8 cellular contexts compared by ENCODE assay signal in the genomic region with DNA sequence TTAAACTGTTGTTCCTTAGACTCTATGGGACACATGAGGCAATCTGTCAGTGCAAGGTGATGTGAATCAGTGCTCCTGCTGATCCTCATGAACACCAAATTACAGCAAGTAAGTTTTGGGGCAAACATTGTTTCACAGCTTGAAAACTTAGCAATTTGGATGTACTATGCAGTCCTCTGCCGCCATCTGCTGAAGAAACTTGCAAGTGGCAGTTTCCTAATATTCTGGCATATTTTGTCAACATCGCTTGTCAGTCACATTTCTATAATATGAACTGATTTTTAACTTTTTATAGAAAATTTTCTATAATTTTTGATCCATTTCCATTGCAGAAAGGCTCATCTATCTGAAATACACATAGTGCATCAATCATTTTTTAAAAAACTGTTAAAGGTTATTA. TPM values are rescaled to one million over a fixed set of nuclear protein-coding genes. Genes with fewer than 3 reads are reported as not detected.
DNase-seq lines count a peak whose midpoint lies in the region; ATAC-seq and TF ChIP-seq lines count a peak whose summit lies in the region.

No MANE protein-coding gene starts in this region.

- no peak for ATAC-seq in upper lobe of right lung
- no peak for ATAC-seq in HG03135 (IDR thresholded peaks at IDR 0.05; ENCODE audit: unreplicated experiment)

- no peaks in the 10 kb centered on the region for H3K27me3 ChIP-seq in upper lobe of right lung

- H3K9me3 ChIP-seq in upper lobe of right lung: no peaks in the 10 kb centered on the region

- H3K27me3 Mint-ChIP-seq in activated CD4-positive, alpha-beta memory T cell treated with anti-CD3 and anti-CD28 coated beads for 36 hours: no peaks in the 10 kb centered on the region
- H3K27me3 Mint-ChIP-seq in immature natural killer cell (ENCODE audit: low read depth in 3 of 3): peaks cover 0 to 3% (median 0%) of the 10 kb centered on the region in 3 donors

- H3K36me3 ChIP-seq in upper lobe of right lung: peaks cover 92% of the 10 kb centered on the region

- peaks cover 2% of the 10 kb centered on the region for H3K4me1 Mint-ChIP-seq in activated CD4-positive, alpha-beta memory T cell treated with anti-CD3 and anti-CD28 coated beads for 36 hours (ENCODE audit: low read depth)
- no peaks in the 10 kb centered on the region for H3K4me1 Mint-ChIP-seq in immature natural killer cell

- H3K4me3 ChIP-seq in upper lobe of right lung: no peak overlapping the region

- no peaks in the 10 kb centered on the region for H3K4me1 ChIP-seq in upper lobe of right lung

- H3K27ac ChIP-seq in upper lobe of right lung: no peak overlapping the region

- TF ChIP-seq CTCF in upper lobe of right lung (IDR thresholded peaks at IDR 0.05): peak; percentile 48

- peaks cover 37% of the 10 kb centered on the region for H3K36me3 Mint-ChIP-seq in activated CD4-positive, alpha-beta memory T cell treated with anti-CD3 and anti-CD28 coated beads for 36 hours
- H3K36me3 Mint-ChIP-seq in immature natural killer cell: peaks cover 45 to 72% (median 51%) of the 10 kb centered on the region in 3 donors

- no peak overlapping the region for H3K27ac Mint-ChIP-seq in activated CD4-positive, alpha-beta memory T cell treated with anti-CD3 and anti-CD28 coated beads for 36 hours
- no peak overlapping the region for H3K27ac Mint-ChIP-seq in immature natural killer cell

- POLR2A ChIA-PET in activated CD4-positive, alpha-beta memory T cell treated with anti-CD3 and anti-CD28 coated beads for 36 hours (lab: Charles Lee): no interaction called here

- CTCF ChIA-PET in activated CD4-positive, alpha-beta memory T cell treated with anti-CD3 and anti-CD28 coated beads for 36 hours (lab: Charles Lee): interaction anchor here (0.5 to 1.6 kb wide), 5 partner anchors 11 to 415 kb away, joined by 3 to 4 read pairs (median 3); no protein-coding TSS in a partner anchor

- H3K4me3 Mint-ChIP-seq in activated CD4-positive, alpha-beta memory T cell treated with anti-CD3 and anti-CD28 coated beads for 36 hours: no peak overlapping the region
- no peak overlapping the region for H3K4me3 Mint-ChIP-seq in immature natural killer cell

- H3K9me3 Mint-ChIP-seq in activated CD4-positive, alpha-beta memory T cell treated with anti-CD3 and anti-CD28 coated beads for 36 hours: no peaks in the 10 kb centered on the region
- no peaks in the 10 kb centered on the region for H3K9me3 Mint-ChIP-seq in immature natural killer cell

- peak; percentile 12 for DNase-seq in SIG-M5 treated with dmso at 0.1 percent for 504 hours (lab: John Stamatoyannopoulos, UW; ENCODE audit: unreplicated experiment)
- DNase-seq in SIG-M5 (lab: John Stamatoyannopoulos, UW): no peak
- DNase-seq in M059J (ENCODE audit: low read depth): peak; percentile 28
- peak; percentile 43 for DNase-seq in activated CD4-positive, alpha-beta memory T cell treated with anti-CD3 and anti-CD28 coated beads for 36 hours
- DNase-seq in immature natural killer cell: peak in 2 of 3 donors; percentile 3
- DNase-seq in upper lobe of right lung: no peak
- DNase-seq in putamen (ENCODE audit: low spot score): no peak

- intact Hi-C loops in activated CD4-positive, alpha-beta memory T cell treated with anti-CD3 and anti-CD28 coated beads for 36 hours (cut with micrococcal nuclease): loop anchor here (2.0 to 5.0 kb wide), 2 partner anchors 102 to 229 kb away; no protein-coding TSS in a partner anchor
- intact Hi-C loops in upper lobe of right lung (cut with DNase I): no loop called here

RNA-seq across cellular contexts. Expression of gene ZAR1, which starts 56.3 kb away (rescaled TPM):
- total RNA-seq in M059J (2014; rRNA removed; shearing (Covaris generic)): not detected in 2 replicates
- not detected for total RNA-seq in activated CD4-positive, alpha-beta memory T cell treated with anti-CD3 and anti-CD28 coated beads for 36 hours
- polyA plus RNA-seq in immature natural killer cell: not detected
- total RNA-seq in upper lobe of right lung: 0.55 TPM

Comparison
In these comparisons a context has a peak if more than half of its experiments do, and no peak if none do; other contexts are left out.
1. DNase-seq: peak in SIG-M5 treated with dmso at 0.1 percent for 504 hours (single experiment), M059J (single experiment), activated CD4-positive, alpha-beta memory T cell treated with anti-CD3 and anti-CD28 coated beads for 36 hours (single experiment) and immature natural killer cell (2 of 3); none in SIG-M5 (single experiment), upper lobe of right lung (single experiment) and putamen (single experiment).